Comparison of ENCODE assay signal across 19 cellular contexts in genomic region chr13:41494202-41494601, GRCh38. TPM values are rescaled to one million over a fixed set of nuclear protein-coding genes. Genes with fewer than 3 reads are reported as not detected.
DNase-seq lines count a peak whose midpoint lies in the region; ATAC-seq and TF ChIP-seq lines count a peak whose summit lies in the region.
"Had no signal": no experiment of that assay in that cellular context is flagged by ENCODE, and none has a peak within 500 bp of the region (broad histone marks: within the 10 kb centered on the region; RNA-seq: fewer than 3 reads in every experiment).

No MANE protein-coding gene starts in this region.

- ATAC-seq in natural killer cell (no peak), HG02840 (IDR thresholded peaks at IDR 0.05; ENCODE audit: low FRiP score, unreplicated experiment) (no peak), GM18502 (IDR thresholded peaks at IDR 0.05; ENCODE audit: poor library complexity, unreplicated experiment) (no peak)
- no peak for ATAC-seq in natural killer cell treated with Interleukin-12 subunit alpha and Interleukin-12 subunit beta and Interleukin-15 and Interleukin-18, amount 100 ng/mL, for 72 hours

- H3K4me1 ChIP-seq in ascending aorta: peaks cover 0 to 39% of the 10 kb centered on the region in 2 donors
- H3K4me1 ChIP-seq in right atrium auricular region: peaks cover 0 to 46% of the 10 kb centered on the region in 2 donors

- no peak overlapping the region for H3K4me3 ChIP-seq in ascending aorta
- no peak overlapping the region for H3K4me3 ChIP-seq in right atrium auricular region

- H3K27ac Mint-ChIP-seq in natural killer cell (peak overlapping the region; percentile 50), type B pancreatic cell (no peak overlapping the region)
- H3K27ac Mint-ChIP-seq in natural killer cell treated with Interleukin-12 subunit alpha and Interleukin-12 subunit beta and Interleukin-15 and Interleukin-18, amount 100 ng/mL, for 72 hours: no peak overlapping the region
- H3K27ac Mint-ChIP-seq: H9 had no signal

- TF ChIP-seq CTCF in natural killer cell (IDR thresholded peaks at IDR 0.05) (no peak), ascending aorta (IDR thresholded peaks at IDR 0.05) (no peak), right atrium auricular region (IDR thresholded peaks at IDR 0.05) (no peak), type B pancreatic cell (conservative IDR thresholded peaks at IDR 0.05) (no peak)

- no peaks in the 10 kb centered on the region for H3K36me3 Mint-ChIP-seq in natural killer cell
- no peaks in the 10 kb centered on the region for H3K36me3 Mint-ChIP-seq in natural killer cell treated with Interleukin-12 subunit alpha and Interleukin-12 subunit beta and Interleukin-15 and Interleukin-18, amount 100 ng/mL, for 72 hours
- no peaks in the 10 kb centered on the region for H3K36me3 Mint-ChIP-seq in type B pancreatic cell

- H3K4me1 Mint-ChIP-seq in natural killer cell (peaks cover 27 to 31% of the 10 kb centered on the region in 2 donors), type B pancreatic cell (ENCODE audit: unreplicated experiment) (peaks cover 5% of the 10 kb centered on the region)
- H3K4me1 Mint-ChIP-seq in natural killer cell treated with Interleukin-12 subunit alpha and Interleukin-12 subunit beta and Interleukin-15 and Interleukin-18, amount 100 ng/mL, for 72 hours (ENCODE audit: low read depth in 2 of 2): peaks cover 40 to 46% of the 10 kb centered on the region in 2 donors

- peak overlapping the region; percentile 25 to 75 for H3K27ac ChIP-seq in ascending aorta
- peak overlapping the region; percentile 7 to 46 for H3K27ac ChIP-seq in right atrium auricular region

- DNase-seq in natural killer cell (no peak), ascending aorta (ENCODE audit: low spot score in 2 of 2) (no peak), right atrium auricular region (ENCODE audit: low spot score) (no peak), NCI-H1092 treated with DMSO at 0.1 percent for 48 hours (lab: John Stamatoyannopoulos, UW) (no peak), type B pancreatic cell (ENCODE audit: extremely low spot score, unreplicated experiment) (no peak)
- DNase-seq in natural killer cell treated with Interleukin-12 subunit alpha and Interleukin-12 subunit beta and Interleukin-15 and Interleukin-18, amount 100 ng/mL, for 72 hours (ENCODE audit: low spot score): no peak
- DNase-seq: activated gamma-delta T cell; COR-L47; dermis blood vessel endothelial cell; H9; mesenchymal stem cell; NCI-H187; NCI-H446; SHP77; stimulated activated naive CD4-positive, alpha-beta T cell treated with Interleukin-2 at 50 U/mL for 16 hours; T-helper 1 cell had no signal

- no peak overlapping the region for H3K4me3 Mint-ChIP-seq in natural killer cell
- no peak overlapping the region for H3K4me3 Mint-ChIP-seq in natural killer cell treated with Interleukin-12 subunit alpha and Interleukin-12 subunit beta and Interleukin-15 and Interleukin-18, amount 100 ng/mL, for 72 hours
- H3K4me3 Mint-ChIP-seq in type B pancreatic cell: no peak overlapping the region
- H3K4me3 Mint-ChIP-seq: H9, neural crest cell had no signal

- H3K27me3 ChIP-seq in ascending aorta: no peaks in the 10 kb centered on the region
- no peaks in the 10 kb centered on the region for H3K27me3 ChIP-seq in right atrium auricular region

- intact Hi-C loops in natural killer cell (cut with micrococcal nuclease) (no loop called here), ascending aorta (cut with DNase I) (no loop called here)

- H3K36me3 ChIP-seq in ascending aorta (no peaks in the 10 kb centered on the region), right atrium auricular region (no peaks in the 10 kb centered on the region)

- H3K9me3 ChIP-seq in ascending aorta: no peaks in the 10 kb centered on the region
- no peaks in the 10 kb centered on the region for H3K9me3 ChIP-seq in right atrium auricular region

- H3K27me3 Mint-ChIP-seq in natural killer cell (ENCODE audit: low read depth in 2 of 2) (peaks cover 3 to 5% of the 10 kb centered on the region in 2 donors), type B pancreatic cell (peaks cover 15% of the 10 kb centered on the region)
- H3K27me3 Mint-ChIP-seq in natural killer cell treated with Interleukin-12 subunit alpha and Interleukin-12 subunit beta and Interleukin-15 and Interleukin-18, amount 100 ng/mL, for 72 hours: peaks cover 0 to 6% of the 10 kb centered on the region in 2 donors

- H3K9me3 Mint-ChIP-seq in natural killer cell (no peaks in the 10 kb centered on the region), type B pancreatic cell (no peaks in the 10 kb centered on the region)
- H3K9me3 Mint-ChIP-seq in natural killer cell treated with Interleukin-12 subunit alpha and Interleukin-12 subunit beta and Interleukin-15 and Interleukin-18, amount 100 ng/mL, for 72 hours: no peaks in the 10 kb centered on the region
- H3K9me3 Mint-ChIP-seq: H9, neural crest cell had no signal

RNA-seq across cellular contexts. Expression of gene RGCC, which starts 36.9 kb away (rescaled TPM):
- 100 to 1,000 TPM in 1 of 3 donors, 10 to 100 TPM in 2; 61.7 to 306 (median 85.4) TPM for total RNA-seq in natural killer cell
- 1 to 10 TPM; 6.2 to 9.0 TPM for total RNA-seq in natural killer cell treated with Interleukin-12 subunit alpha and Interleukin-12 subunit beta and Interleukin-15 and Interleukin-18, amount 100 ng/mL, for 72 hours
- 184 TPM for total RNA-seq in ascending aorta
- total RNA-seq in right atrium auricular region: 10 to 100 TPM; 53.9 to 94.8 TPM
- 2.7 TPM in 2 replicates for total RNA-seq in type B pancreatic cell (ENCODE audit: low replicate concordance)
- total RNA-seq: H9 had no signal

Comparison
In these comparisons a context has a peak if more than half of its experiments do, and no peak if none do; other contexts are left out.
1. H3K27ac Mint-ChIP-seq: peak in natural killer cell (2 of 2); none in natural killer cell treated with Interleukin-12 subunit alpha and Interleukin-12 subunit beta and Interleukin-15 and Interleukin-18, amount 100 ng/mL, for 72 hours (0 of 2) and type B pancreatic cell (single experiment).
2. RNA of gene RGCC, which starts 36.9 kb away (total RNA-seq): 184 TPM in ascending aorta (single experiment), 53.9 to 94.8 TPM in right atrium auricular region and 61.7 to 306 TPM in natural killer cell; 6.2 to 9.0 TPM in natural killer cell treated with Interleukin-12 subunit alpha and Interleukin-12 subunit beta and Interleukin-15 and Interleukin-18, amount 100 ng/mL, for 72 hours and 2.7 TPM in type B pancreatic cell; every median in the first group is over 4 times any median in the second.